Comparison of ENCODE assay signal across 16 cellular contexts in genomic region chr15:58597943-58598828, GRCh38.
A peak's percentile ranks its signal among the peaks of the same experiment; 100 is the strongest.
DNase-seq lines count a peak whose midpoint lies in the region; ATAC-seq and TF ChIP-seq lines count a peak whose summit lies in the region.
"Had no signal": no experiment of that assay in that cellular context is flagged by ENCODE, and none has a peak within 500 bp of the region (broad histone marks: within the 10 kb centered on the region; RNA-seq: fewer than 3 reads in every experiment).

No MANE protein-coding gene starts in this region.

- H3K4me1 ChIP-seq in CD4-positive, alpha-beta memory T cell (ENCODE audit: insufficient read depth, low read length), result no peaks in the 10 kb centered on the region
- H3K4me1 ChIP-seq: gastrocnemius medialis, suprapubic skin had no signal

- H3K27ac ChIP-seq in CD4-positive, alpha-beta memory T cell (ENCODE audit: low read depth, low read length), result no peak overlapping the region
- H3K27ac ChIP-seq: gastrocnemius medialis, suprapubic skin had no signal

- H3K4me1 Mint-ChIP-seq in CD4-positive, alpha-beta memory T cell, result peaks cover 2 to 7% (median 4%) of the 10 kb centered on the region in 4 donors
- peaks cover 15% of the 10 kb centered on the region for H3K4me1 Mint-ChIP-seq in nephron progenitor cell
- H3K4me1 Mint-ChIP-seq: B cell had no signal

- CTCF ChIA-PET in CD4-positive, alpha-beta memory T cell (lab: Charles Lee; ENCODE audit: partially characterized antibody), result interaction anchor here (1.3 kb wide), 1 partner anchor 172 kb away, joined by 4 read pairs; the partner anchor contains the start of gene MINDY2

- H3K27ac Mint-ChIP-seq in CD4-positive, alpha-beta memory T cell, result peak overlapping the region in 4 of 7 donors; percentile 2 to 30 (median 20)
- H3K27ac Mint-ChIP-seq in nephron progenitor cell, result peak overlapping the region; percentile 63
- H3K27ac Mint-ChIP-seq: activated CD4-positive, alpha-beta memory T cell treated with anti-CD3 and anti-CD28 coated beads for 36 hours; B cell had no signal

- H3K27me3 Mint-ChIP-seq in CD4-positive, alpha-beta memory T cell, result no peaks in the 10 kb centered on the region
- no peaks in the 10 kb centered on the region for H3K27me3 Mint-ChIP-seq in nephron progenitor cell (ENCODE audit: low read depth, poor library complexity)
- H3K27me3 Mint-ChIP-seq: activated CD4-positive, alpha-beta memory T cell treated with anti-CD3 and anti-CD28 coated beads for 36 hours; B cell had no signal

- no peaks in the 10 kb centered on the region for H3K9me3 Mint-ChIP-seq in CD4-positive, alpha-beta memory T cell
- H3K9me3 Mint-ChIP-seq in nephron progenitor cell, result peaks cover 11% of the 10 kb centered on the region
- H3K9me3 Mint-ChIP-seq: activated CD4-positive, alpha-beta memory T cell treated with anti-CD3 and anti-CD28 coated beads for 36 hours; activated T-cell treated with anti-CD3 and anti-CD28 coated beads, Interleukin-2, amount 50 U/mL, for 4 hours had no signal

- no peaks in the 10 kb centered on the region for H3K27me3 ChIP-seq in CD4-positive, alpha-beta memory T cell (ENCODE audit: insufficient read depth, low read length)
- H3K27me3 ChIP-seq in H7 (ENCODE audit: control insufficient read depth, insufficient read depth, low read length), result no peaks in the 10 kb centered on the region
- H3K27me3 ChIP-seq: gastrocnemius medialis, spleen, suprapubic skin had no signal

- ATAC-seq in GM19452 (IDR thresholded peaks at IDR 0.05; ENCODE audit: unreplicated experiment), result no peak
- no peak for ATAC-seq in GM21528 (IDR thresholded peaks at IDR 0.05; ENCODE audit: low FRiP score, unreplicated experiment)
- ATAC-seq: activated T-cell treated with anti-CD3 and anti-CD28 coated beads, Interleukin-2, amount 50 U/mL, for 4 hours; gastrocnemius medialis had no signal

- intact Hi-C loops in CD4-positive, alpha-beta memory T cell (cut with micrococcal nuclease), result no loop called here

- POLR2A ChIA-PET in CD4-positive, alpha-beta memory T cell (lab: Charles Lee; ENCODE audit: partially characterized antibody), result no interaction called here

- no peak for DNase-seq in CD4-positive, alpha-beta memory T cell
- peak; percentile 42 for DNase-seq in H7
- DNase-seq in iPS DF 19.7 (ENCODE audit: low read depth, low spot score), result peak; percentile 15
- DNase-seq in nephron progenitor cell, result no peak
- DNase-seq in HCEC 1CT, result no peak
- DNase-seq: activated CD4-positive, alpha-beta memory T cell treated with anti-CD3 and anti-CD28 coated beads for 36 hours; activated T-cell treated with anti-CD3 and anti-CD28 coated beads, Interleukin-2, amount 50 U/mL, for 4 hours; DMS153; gastrocnemius medialis; mammary epithelial cell; NCI-H1694; spleen had no signal

- H3K36me3 ChIP-seq in CD4-positive, alpha-beta memory T cell (ENCODE audit: insufficient read depth, low read length), result peaks cover 10% of the 10 kb centered on the region
- H3K36me3 ChIP-seq in H7 (replicated peaks; ENCODE audit: control insufficient read depth, insufficient read depth, low read length), result no peaks in the 10 kb centered on the region; the same call in 1 of the 2 replicates

- no peak overlapping the region for H3K4me3 ChIP-seq in CD4-positive, alpha-beta memory T cell (ENCODE audit: low read length in 2 of 2)
- H3K4me3 ChIP-seq in H7 (ENCODE audit: insufficient read depth, low read depth, low read length), result no peak overlapping the region
- H3K4me3 ChIP-seq: gastrocnemius medialis, spleen, suprapubic skin had no signal

- H3K4me3 Mint-ChIP-seq in CD4-positive, alpha-beta memory T cell, result no peak overlapping the region
- H3K4me3 Mint-ChIP-seq in nephron progenitor cell, result no peak overlapping the region
- H3K4me3 Mint-ChIP-seq: activated CD4-positive, alpha-beta memory T cell treated with anti-CD3 and anti-CD28 coated beads for 36 hours; activated T-cell treated with anti-CD3 and anti-CD28 coated beads, Interleukin-2, amount 50 U/mL, for 4 hours; B cell had no signal

- H3K9me3 ChIP-seq in CD4-positive, alpha-beta memory T cell (ENCODE audit: control insufficient read depth in 1 of 2, low read length in 2 of 2), result no peaks in the 10 kb centered on the region
- H3K9me3 ChIP-seq: gastrocnemius medialis, spleen, suprapubic skin had no signal

- peaks cover 47 to 50% of the 10 kb centered on the region in 2 donors for H3K36me3 Mint-ChIP-seq in CD4-positive, alpha-beta memory T cell
- H3K36me3 Mint-ChIP-seq in nephron progenitor cell (ENCODE audit: low read depth), result peaks cover 69% of the 10 kb centered on the region

- TF ChIP-seq CTCF in nephron progenitor cell (IDR thresholded peaks at IDR 0.05), result no peak

Comparison
In these comparisons a context has a peak if more than half of its experiments do, and no peak if none do; other contexts are left out.
1. DNase-seq: peak in H7 (single experiment) and iPS DF 19.7 (single experiment); none in CD4-positive, alpha-beta memory T cell (0 of 5), nephron progenitor cell (single experiment) and HCEC 1CT (single experiment).